ENCODE assay signal across 14 cellular contexts in genomic region chr12:101001669-101002068, GRCh38.
DNase-seq lines count a peak whose midpoint lies in the region; ATAC-seq and TF ChIP-seq lines count a peak whose summit lies in the region.
"Had no signal": no experiment of that assay in that cellular context is flagged by ENCODE, and none has a peak within 500 bp of the region (broad histone marks: within the 10 kb centered on the region; RNA-seq: fewer than 3 reads in every experiment).

No MANE protein-coding gene starts in this region.

- H3K27ac ChIP-seq in OCI-LY3 (ENCODE audit: low read length) (no peak overlapping the region), MM.1S (ENCODE audit: low read length) (no peak overlapping the region), heart right ventricle (no peak overlapping the region)

- peak overlapping the region; percentile 71 for H3K4me2 ChIP-seq in OCI-LY3 (ENCODE audit: low read length)
- H3K4me2 ChIP-seq in MM.1S (ENCODE audit: low read depth, low read length): no peak overlapping the region
- H3K4me2 ChIP-seq: SK-N-SH had no signal

- H3F3A ChIP-seq in MM.1S (ENCODE audit: insufficient read depth, low read length): no peaks in the 10 kb centered on the region

- H2AFZ ChIP-seq in OCI-LY3 (ENCODE audit: low read depth, low read length) (no peak overlapping the region), MM.1S (ENCODE audit: low read length) (no peak overlapping the region)

- H3K9me3 ChIP-seq in OCI-LY3 (ENCODE audit: insufficient read depth, low read length) (no peaks in the 10 kb centered on the region), MM.1S (replicated peaks; ENCODE audit: insufficient read depth, low read length) (no peaks in the 10 kb centered on the region), heart right ventricle (no peaks in the 10 kb centered on the region)
- H3K9me3 ChIP-seq: SK-N-SH had no signal

- intact Hi-C loops in heart right ventricle (cut with DNase I): no loop called here

- H3K36me3 ChIP-seq in OCI-LY3 (replicated peaks; ENCODE audit: low read depth, low read length) (no peaks in the 10 kb centered on the region), MM.1S (replicated peaks; ENCODE audit: insufficient read depth, low read length) (no peaks in the 10 kb centered on the region), heart right ventricle (no peaks in the 10 kb centered on the region)

- TF ChIP-seq POLR2A in GM18505 (IDR thresholded peaks at IDR 0.05; ENCODE audit: borderline replicate concordance, extremely low read depth, insufficient read depth, insufficient read length): no peak

- ATAC-seq in GM18505 (IDR thresholded peaks at IDR 0.05; ENCODE audit: unreplicated experiment) (peak; percentile 71), GM21367 (IDR thresholded peaks at IDR 0.05; ENCODE audit: unreplicated experiment) (peak; percentile 61), HG02885 (IDR thresholded peaks at IDR 0.05; ENCODE audit: poor library complexity, unreplicated experiment) (peak; percentile 78), heart right ventricle (no peak)

- no peak for DNase-seq in stimulated activated naive CD4-positive, alpha-beta T cell (lab: John Stamatoyannopoulos, UW)
- DNase-seq in MM.1S: no peak
- DNase-seq in hypothalamus (lab: John Stamatoyannopoulos, UW): no peak
- DNase-seq in heart right ventricle: no peak
- DNase-seq: activated CD4-positive, CD25-positive, alpha-beta regulatory T cell; activated T-cell treated with anti-CD3 and anti-CD28 coated beads, Interleukin-2, amount 50 U/mL, for 1 hour; effector memory CD4-positive, alpha-beta T cell; NCI-H82; SK-N-SH; stimulated activated CD8-positive, alpha-beta memory T cell treated with anti-CD3 and anti-CD28 coated beads, Interleukin-4, amount 100 ng/mL, for 48 hours had no signal

- H3K9me2 ChIP-seq in MM.1S (replicated peaks; ENCODE audit: insufficient read depth, low read length): no peaks in the 10 kb centered on the region
- H3K9me2 ChIP-seq: SK-N-SH had no signal

- peak overlapping the region; percentile 47 for H3K4me3 ChIP-seq in OCI-LY3 (ENCODE audit: low read length)
- no peak overlapping the region for H3K4me3 ChIP-seq in MM.1S (ENCODE audit: low read length)
- H3K4me3 ChIP-seq in heart right ventricle: no peak overlapping the region

- H3K4me1 ChIP-seq in OCI-LY3 (ENCODE audit: low read length) (peaks cover 35% of the 10 kb centered on the region), MM.1S (ENCODE audit: low read length) (no peaks in the 10 kb centered on the region), heart right ventricle (no peaks in the 10 kb centered on the region)

- H4K20me1 ChIP-seq in OCI-LY3 (ENCODE audit: insufficient read depth, low read length): peaks cover 22% of the 10 kb centered on the region
- H4K20me1 ChIP-seq in MM.1S (ENCODE audit: insufficient read depth, low read length): no peaks in the 10 kb centered on the region

- H3K79me2 ChIP-seq in OCI-LY3 (ENCODE audit: low read length): no peaks in the 10 kb centered on the region
- no peaks in the 10 kb centered on the region for H3K79me2 ChIP-seq in MM.1S (ENCODE audit: low read length)

- H3K27me3 ChIP-seq in OCI-LY3 (ENCODE audit: low read depth, low read length) (peaks cover 51% of the 10 kb centered on the region), MM.1S (replicated peaks; ENCODE audit: insufficient read depth, low read length) (peaks cover 70% of the 10 kb centered on the region), heart right ventricle (no peaks in the 10 kb centered on the region)

- TF ChIP-seq CTCF in OCI-LY3 (IDR thresholded peaks at IDR 0.05; ENCODE audit: low read depth, low read length) (no peak), MM.1S (IDR thresholded peaks at IDR 0.05; ENCODE audit: low read length) (no peak), heart right ventricle (IDR thresholded peaks at IDR 0.05) (no peak)

- 87 to 91% methylated on average over 5 of the region's 5 CpGs for WGBS in heart right ventricle, 2 donors

- H3K9ac ChIP-seq in OCI-LY3 (ENCODE audit: low read length) (no peak overlapping the region), MM.1S (ENCODE audit: low read length) (no peak overlapping the region)
- H3K9ac ChIP-seq: SK-N-SH had no signal

Comparison
In these comparisons a context has a peak if more than half of its experiments do, and no peak if none do; other contexts are left out.
1. ATAC-seq: peak in GM18505 (single experiment), GM21367 (single experiment) and HG02885 (single experiment); none in heart right ventricle (0 of 8).